12 cellular contexts compared by ENCODE assay signal in genomic region chr19:17236831-17237543, GRCh38. TPM values are rescaled to one million over a fixed set of nuclear protein-coding genes. Genes with fewer than 3 reads are reported as not detected.
DNase-seq lines count a peak whose midpoint lies in the region; ATAC-seq and TF ChIP-seq lines count a peak whose summit lies in the region.
"Had no signal": no experiment of that assay in that cellular context is flagged by ENCODE, and none has a peak within 500 bp of the region (broad histone marks: within the 10 kb centered on the region; RNA-seq: fewer than 3 reads in every experiment).

No MANE protein-coding gene starts in this region.

- TF ChIP-seq POLR2A in tibial nerve (IDR thresholded peaks at IDR 0.05): no peak

- no peak for TF ChIP-seq CTCF in VCaP (conservative IDR thresholded peaks at IDR 0.05)
- no peak for TF ChIP-seq CTCF in mesothelial cell of epicardium (IDR thresholded peaks at IDR 0.05; ENCODE audit: unreplicated experiment)
- TF ChIP-seq CTCF in tibial nerve (IDR thresholded peaks at IDR 0.05): no peak

- no peaks in the 10 kb centered on the region for H3K4me1 ChIP-seq in SJCRH30
- peaks cover 0 to 40% (median 22%) of the 10 kb centered on the region in 4 donors for H3K4me1 ChIP-seq in tibial nerve

- no peak for TF ChIP-seq EP300 in tibial nerve (IDR thresholded peaks at IDR 0.05)

- H3K27ac Mint-ChIP-seq in stimulated activated naive CD8-positive, alpha-beta T cell treated with anti-CD3 and anti-CD28 coated beads, Interleukin-15, Interleukin-2, amounts not matched to agents 100 ng/mL and 50 ng/mL, for 24 hours: no peak overlapping the region
- peak overlapping the region in 1 of 2 donors; percentile 10 for H3K27ac Mint-ChIP-seq in stimulated activated naive CD8-positive, alpha-beta T cell treated with anti-CD3 and anti-CD28 coated beads, Interleukin-15, amount 100 ng/mL, for 72 hours
- H3K27ac Mint-ChIP-seq in mesothelial cell of epicardium: no peak overlapping the region

- no peaks in the 10 kb centered on the region for H3K27me3 Mint-ChIP-seq in stimulated activated naive CD8-positive, alpha-beta T cell treated with anti-CD3 and anti-CD28 coated beads, Interleukin-15, Interleukin-2, amounts not matched to agents 100 ng/mL and 50 ng/mL, for 24 hours
- no peaks in the 10 kb centered on the region for H3K27me3 Mint-ChIP-seq in stimulated activated naive CD8-positive, alpha-beta T cell treated with anti-CD3 and anti-CD28 coated beads, Interleukin-15, amount 100 ng/mL, for 72 hours
- H3K27me3 Mint-ChIP-seq in mesothelial cell of epicardium (ENCODE audit: low read depth): no peaks in the 10 kb centered on the region

- ATAC-seq in stimulated activated naive CD8-positive, alpha-beta T cell treated with anti-CD3 and anti-CD28 coated beads, Interleukin-15, amount 100 ng/mL, for 72 hours: no peak

- 70 to 78% methylated on average over 18 of the region's 18 CpGs for WGBS in tibial nerve, 2 donors

- peaks cover 9% of the 10 kb centered on the region for H3K4me1 Mint-ChIP-seq in stimulated activated naive CD8-positive, alpha-beta T cell treated with anti-CD3 and anti-CD28 coated beads, Interleukin-15, Interleukin-2, amounts not matched to agents 100 ng/mL and 50 ng/mL, for 24 hours (ENCODE audit: low read depth)
- peaks cover 30% of the 10 kb centered on the region for H3K4me1 Mint-ChIP-seq in stimulated activated naive CD8-positive, alpha-beta T cell treated with anti-CD3 and anti-CD28 coated beads, Interleukin-15, amount 100 ng/mL, for 72 hours
- H3K4me1 Mint-ChIP-seq in mesothelial cell of epicardium: peaks cover 21% of the 10 kb centered on the region

- peak overlapping the region; percentile 41 for H3K4me3 Mint-ChIP-seq in stimulated activated naive CD8-positive, alpha-beta T cell treated with anti-CD3 and anti-CD28 coated beads, Interleukin-15, Interleukin-2, amounts not matched to agents 100 ng/mL and 50 ng/mL, for 24 hours
- peak overlapping the region in 1 of 2 donors; percentile 51 for H3K4me3 Mint-ChIP-seq in stimulated activated naive CD8-positive, alpha-beta T cell treated with anti-CD3 and anti-CD28 coated beads, Interleukin-15, amount 100 ng/mL, for 72 hours
- H3K4me3 Mint-ChIP-seq in mesothelial cell of epicardium: peak overlapping the region; percentile 34

- H3K36me3 ChIP-seq in SJCRH30: peaks cover 48% of the 10 kb centered on the region
- H3K36me3 ChIP-seq in tibial nerve: peaks cover 0 to 54% (median 0%) of the 10 kb centered on the region in 3 donors

- H3K36me3 Mint-ChIP-seq in stimulated activated naive CD8-positive, alpha-beta T cell treated with anti-CD3 and anti-CD28 coated beads, Interleukin-15, Interleukin-2, amounts not matched to agents 100 ng/mL and 50 ng/mL, for 24 hours (ENCODE audit: low read depth): peaks cover 3% of the 10 kb centered on the region
- H3K36me3 Mint-ChIP-seq in mesothelial cell of epicardium: peaks cover 11% of the 10 kb centered on the region

- H3K27me3 ChIP-seq in SJCRH30 (no peaks in the 10 kb centered on the region), tibial nerve (no peaks in the 10 kb centered on the region)

- no peaks in the 10 kb centered on the region for H3K9me3 ChIP-seq in SJCRH30 (replicated peaks)
- no peaks in the 10 kb centered on the region for H3K9me3 ChIP-seq in tibial nerve

- H3K4me3 ChIP-seq in SJCRH30 (no peak overlapping the region), tibial nerve (no peak overlapping the region)
- H3K4me3 ChIP-seq: PC-9 had no signal

- no peak for DNase-seq in stimulated activated naive CD8-positive, alpha-beta T cell treated with anti-CD3 and anti-CD28 coated beads, Interleukin-15, amount 100 ng/mL, for 72 hours
- DNase-seq in mesothelial cell of epicardium (ENCODE audit: low spot score in 2 of 2, unreplicated experiment in 2 of 2) (no peak), SJCRH30 (no peak), NCI-H226 (no peak), tibial nerve (ENCODE audit: low spot score in 2 of 2) (no peak)
- DNase-seq in stimulated activated CD4-positive, alpha-beta T cell treated with anti-CD3 and anti-CD28 coated beads, Interleukin-12 subunit alpha, Interleukin-12 subunit beta, amount 100 ng/mL, for 4 hours: no peak
- DNase-seq: Calu3, NCI-H146 had no signal

- peak overlapping the region; percentile 95 for H3K27ac ChIP-seq in VCaP
- H3K27ac ChIP-seq in SJCRH30: no peak overlapping the region
- peak overlapping the region in 2 of 4 donors; percentile 62 to 70 for H3K27ac ChIP-seq in tibial nerve
- H3K27ac ChIP-seq: HL-60, PC-9 had no signal

- H3K9me3 Mint-ChIP-seq in stimulated activated naive CD8-positive, alpha-beta T cell treated with anti-CD3 and anti-CD28 coated beads, Interleukin-15, Interleukin-2, amounts not matched to agents 100 ng/mL and 50 ng/mL, for 24 hours: no peaks in the 10 kb centered on the region
- no peaks in the 10 kb centered on the region for H3K9me3 Mint-ChIP-seq in stimulated activated naive CD8-positive, alpha-beta T cell treated with anti-CD3 and anti-CD28 coated beads, Interleukin-15, amount 100 ng/mL, for 72 hours
- H3K9me3 Mint-ChIP-seq in mesothelial cell of epicardium: no peaks in the 10 kb centered on the region

RNA-seq across cellular contexts. Expression of gene NR2F6, which starts 8.7 kb away (rescaled TPM):
- total RNA-seq in mesothelial cell of epicardium: 59.1 to 61.8 TPM (median 61.2 TPM) in 3 replicates
- 41.0 and 42.0 TPM in 2 replicates for total RNA-seq in SJCRH30 (2014; rRNA removed; shearing (Covaris generic))
- 10 to 100 TPM; 30.0 to 46.0 (median 39.5) TPM for total RNA-seq in tibial nerve

RNA-seq across cellular contexts. Expression of gene OCEL1, which starts 11.0 kb away (rescaled TPM):
- 14.3 to 19.2 TPM (median 16.2 TPM) in 3 replicates for total RNA-seq in mesothelial cell of epicardium
- 5.1 and 5.3 TPM in 2 replicates for total RNA-seq in SJCRH30 (2014; rRNA removed; shearing (Covaris generic))
- 10 to 100 TPM in 1 of 4 donors, 1 to 10 TPM in 3; 3.3 to 30.0 (median 5.8) TPM for total RNA-seq in tibial nerve

RNA-seq across cellular contexts. Expression of gene USE1, which starts 21.8 kb away (rescaled TPM):
- total RNA-seq in mesothelial cell of epicardium (24.4 to 26.0 TPM (median 25.8 TPM) in 3 replicates), tibial nerve (10 to 100 TPM; 17.4 to 50.0 (median 28.0) TPM)
- total RNA-seq in SJCRH30 (2014; rRNA removed; shearing (Covaris generic)): 9.9 and 11.0 TPM in 2 replicates

RNA-seq across cellular contexts. Expression of gene USHBP1, which starts 27.6 kb away (rescaled TPM):
- total RNA-seq in mesothelial cell of epicardium (0.45 TPM in 1 of 3 replicates, not detected in the others), tibial nerve (10 to 100 TPM in 2 of 4 donors, 1 to 10 TPM in 2; 3.1 to 29.4 (median 17.5) TPM)
- 0.04 TPM in 1 of 2 replicates, not detected in the other for total RNA-seq in SJCRH30 (2014; rRNA removed; shearing (Covaris generic))
- total RNA-seq: PC-9 had no signal

RNA-seq across cellular contexts. Expression of gene BABAM1, which starts 30.3 kb away (rescaled TPM):
- total RNA-seq in mesothelial cell of epicardium (91.6 to 98.6 TPM (median 92.2 TPM) in 3 replicates), tibial nerve (10 to 100 TPM; 60.0 to 72.0 (median 67.0) TPM)
- total RNA-seq in SJCRH30 (2014; rRNA removed; shearing (Covaris generic)): 96.0 and 98.5 TPM in 2 replicates
